ENCODE assay signal across 35 cellular contexts in genomic region chrX:29107231-29107630, GRCh38.
"Had no signal": no experiment of that assay in that cellular context is flagged by ENCODE, and none has a peak within 500 bp of the region (broad histone marks: within the 10 kb centered on the region; RNA-seq: fewer than 3 reads in every experiment).

No MANE protein-coding gene starts in this region.

- H3K4me2 ChIP-seq: KMS-11 had no signal

- H3K36me3 ChIP-seq: MG63 had no signal

- H3K9me3 ChIP-seq: MG63 had no signal

- H3K9ac ChIP-seq: KMS-11 had no signal

- DNase-seq: Karpas-422, Kasumi-1, MG63, MM.1S, MV-4-11, NCI-H1048, NCI-H1092, NCI-H1092 treated with DMSO at 0.1 percent for 48 hours, NCI-H1105, NCI-H1105 treated with DMSO at 0.1 percent for 48 hours, NCI-H1417, NCI-H1417 treated with DMSO at 0.1 percent for 48 hours, NCI-H1436, NCI-H1436 treated with DMSO at 0.1 percent for 48 hours, NCI-H146, NCI-H1694, NCI-H1694 treated with DMSO at 0.1 percent for 48 hours, NCI-H187, NCI-H187 treated with DMSO at 0.1 percent for 48 hours, NCI-H1930, NCI-H2029, NCI-H2029 treated with DMSO at 0.1 percent for 48 hours, NCI-H2081, NCI-H2081 treated with DMSO at 0.1 percent for 48 hours, NCI-H2107, NCI-H2171, NCI-H2171 treated with DMSO at 0.1 percent for 48 hours, NCI-H2227 treated with DMSO at 0.1 percent for 48 hours, NCI-H226, NCI-H345, NCI-H446, NCI-H446 treated with DMSO at 0.1 percent for 48 hours, NCI-H510A, NCI-H510A treated with DMSO at 0.1 percent for 48 hours had no signal

- H3K4me3 ChIP-seq: MG63 had no signal

- H3K27ac ChIP-seq: KMS-11 had no signal

- H3K27me3 ChIP-seq: MG63 had no signal
